Comparison of ENCODE assay signal across 13 cellular contexts in the genomic region with DNA sequence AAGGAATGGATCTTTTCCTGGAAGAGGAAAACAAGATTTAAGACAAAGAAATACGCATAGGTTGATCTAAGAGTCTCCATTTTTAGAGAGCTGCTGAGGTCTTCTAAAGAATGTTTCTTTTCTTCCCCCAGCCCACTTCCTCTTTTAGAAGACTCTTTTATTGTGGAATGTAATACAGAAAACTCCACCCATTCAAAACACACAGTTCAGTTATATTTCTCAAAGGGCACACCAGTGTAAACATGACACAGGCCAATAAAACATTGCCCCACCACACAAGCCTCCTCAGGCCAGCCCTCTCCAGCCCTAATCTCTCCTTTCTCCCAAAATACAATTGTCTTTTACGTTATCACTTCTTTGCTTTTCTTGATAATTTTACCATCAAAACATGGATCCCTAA. TPM values are rescaled to one million over a fixed set of nuclear protein-coding genes. Genes with fewer than 3 reads are reported as not detected.
DNase-seq lines count a peak whose midpoint lies in the region; ATAC-seq and TF ChIP-seq lines count a peak whose summit lies in the region.
"Had no signal": no experiment of that assay in that cellular context is flagged by ENCODE, and none has a peak within 500 bp of the region (broad histone marks: within the 10 kb centered on the region; RNA-seq: fewer than 3 reads in every experiment).

No MANE protein-coding gene starts in this region.

- CTCF ChIA-PET in activated naive CD4-positive, alpha-beta T cell treated with anti-CD3 and anti-CD28 coated beads, Interleukin-2, amount 10 ng/mL, durations not matched to agents 7 days and 5 days (lab: Charles Lee) = no interaction called here
- CTCF ChIA-PET in activated CD8-positive, alpha-beta T cell treated with anti-CD3 and anti-CD28 coated beads for 36 hours (lab: Charles Lee) = no interaction called here

- no peak overlapping the region for H3K4me3 Mint-ChIP-seq in activated naive CD4-positive, alpha-beta T cell treated with anti-CD3 and anti-CD28 coated beads, Interleukin-2, amount 10 ng/mL, durations not matched to agents 7 days and 5 days
- H3K4me3 Mint-ChIP-seq in activated CD8-positive, alpha-beta T cell treated with anti-CD3 and anti-CD28 coated beads for 36 hours = no peak overlapping the region
- H3K4me3 Mint-ChIP-seq: type B pancreatic cell had no signal

- H3K27ac Mint-ChIP-seq in activated naive CD4-positive, alpha-beta T cell treated with anti-CD3 and anti-CD28 coated beads, Interleukin-2, amount 10 ng/mL, durations not matched to agents 7 days and 5 days = peak overlapping the region; percentile 73
- H3K27ac Mint-ChIP-seq in activated CD8-positive, alpha-beta T cell treated with anti-CD3 and anti-CD28 coated beads for 36 hours = peak overlapping the region; percentile 66
- H3K27ac Mint-ChIP-seq: type B pancreatic cell had no signal

- H3K4me1 Mint-ChIP-seq in activated naive CD4-positive, alpha-beta T cell treated with anti-CD3 and anti-CD28 coated beads, Interleukin-2, amount 10 ng/mL, durations not matched to agents 7 days and 5 days = peaks cover 25% of the 10 kb centered on the region
- peaks cover 18% of the 10 kb centered on the region for H3K4me1 Mint-ChIP-seq in activated CD8-positive, alpha-beta T cell treated with anti-CD3 and anti-CD28 coated beads for 36 hours (ENCODE audit: low read depth)

- no peaks in the 10 kb centered on the region for H3K27me3 ChIP-seq in transverse colon
- H3K27me3 ChIP-seq: MG63 had no signal

- intact Hi-C loops in activated CD8-positive, alpha-beta T cell treated with anti-CD3 and anti-CD28 coated beads for 36 hours (cut with micrococcal nuclease) = no loop called here
- intact Hi-C loops in transverse colon (cut with DNase I; ENCODE audit: low total_unique reads) = no loop called here
- intact Hi-C loops in Right ventricle myocardium superior (cut with DNase I) = no loop called here

- peak; percentile 18 for TF ChIP-seq EP300 in transverse colon (IDR thresholded peaks at IDR 0.05; ENCODE audit: low read depth)

- no peak overlapping the region for H3K4me3 ChIP-seq in transverse colon
- H3K4me3 ChIP-seq: MG63 had no signal

- no peak for ATAC-seq in activated CD8-positive, alpha-beta T cell treated with anti-CD3 and anti-CD28 coated beads for 36 hours
- no peak for ATAC-seq in Right ventricle myocardium superior (ENCODE audit: poor library complexity)

- POLR2A ChIA-PET in activated CD8-positive, alpha-beta T cell treated with anti-CD3 and anti-CD28 coated beads for 36 hours (lab: Charles Lee) = no interaction called here

- H3K9me3 Mint-ChIP-seq in activated naive CD4-positive, alpha-beta T cell treated with anti-CD3 and anti-CD28 coated beads, Interleukin-2, amount 10 ng/mL, durations not matched to agents 7 days and 5 days = no peaks in the 10 kb centered on the region
- H3K9me3 Mint-ChIP-seq in activated CD8-positive, alpha-beta T cell treated with anti-CD3 and anti-CD28 coated beads for 36 hours = no peaks in the 10 kb centered on the region
- H3K9me3 Mint-ChIP-seq: type B pancreatic cell had no signal

- peaks cover 0 to 28% (median 10%) of the 10 kb centered on the region in 4 donors for H3K4me1 ChIP-seq in transverse colon
- H3K4me1 ChIP-seq: parathyroid adenoma had no signal

- H3K27me3 Mint-ChIP-seq in activated naive CD4-positive, alpha-beta T cell treated with anti-CD3 and anti-CD28 coated beads, Interleukin-2, amount 10 ng/mL, durations not matched to agents 7 days and 5 days = peaks cover 1% of the 10 kb centered on the region
- H3K27me3 Mint-ChIP-seq in activated CD8-positive, alpha-beta T cell treated with anti-CD3 and anti-CD28 coated beads for 36 hours = no peaks in the 10 kb centered on the region
- H3K27me3 Mint-ChIP-seq: type B pancreatic cell had no signal

- no peaks in the 10 kb centered on the region for H3K9me3 ChIP-seq in transverse colon
- H3K9me3 ChIP-seq: MG63 had no signal

- WGBS in transverse colon (ENCODE audit: low coverage in 1 of 2), 2 donors = 54 to 57% methylated on average over 2 of the region's 2 CpGs

- DNase-seq in activated naive CD4-positive, alpha-beta T cell treated with anti-CD3 and anti-CD28 coated beads, Interleukin-2, amount 10 ng/mL, durations not matched to agents 7 days and 5 days = no peak
- DNase-seq in activated naive CD4-positive, alpha-beta T cell treated with anti-CD3 and anti-CD28 coated beads, Interleukin-2, amount 50 U/mL, for 16 hours = no peak
- peak; percentile 32 for DNase-seq in NCI-H146 treated with DMSO at 0.1 percent for 48 hours (lab: John Stamatoyannopoulos, UW; ENCODE audit: unreplicated experiment)
- no peak for DNase-seq in activated CD8-positive, alpha-beta T cell treated with anti-CD3 and anti-CD28 coated beads for 36 hours
- DNase-seq in transverse colon = peak; percentile 45
- no peak for DNase-seq in superior temporal gyrus (ENCODE audit: extremely low spot score)
- DNase-seq in dedifferentiated amniotic fluid mesenchymal stem cell (ENCODE audit: extremely low spot score) = no peak
- DNase-seq in Right ventricle myocardium superior = no peak
- DNase-seq: mesendoderm, MG63, NCI-H226 had no signal

- no peak for TF ChIP-seq POLR2A in transverse colon (IDR thresholded peaks at IDR 0.05)

- peaks cover 1% of the 10 kb centered on the region for H3K36me3 Mint-ChIP-seq in activated naive CD4-positive, alpha-beta T cell treated with anti-CD3 and anti-CD28 coated beads, Interleukin-2, amount 10 ng/mL, durations not matched to agents 7 days and 5 days
- no peaks in the 10 kb centered on the region for H3K36me3 Mint-ChIP-seq in activated CD8-positive, alpha-beta T cell treated with anti-CD3 and anti-CD28 coated beads for 36 hours (ENCODE audit: low read depth)
- H3K36me3 Mint-ChIP-seq: type B pancreatic cell had no signal

- no peak for TF ChIP-seq CTCF in activated CD8-positive, alpha-beta T cell treated with anti-CD3 and anti-CD28 coated beads for 36 hours (IDR thresholded peaks at IDR 0.05)
- TF ChIP-seq CTCF in transverse colon (IDR thresholded peaks at IDR 0.05) = no peak

- in situ Hi-C loops in transverse colon (cut with MboI; ENCODE audit: low pct_ligation_motif_present in 1 of 4, low pct_unique_long_range_greater_than_20kb in 1 of 4, low sequenced_read_pairs in 3 of 4) = no loop called here

- peak overlapping the region in 3 of 4 donors; percentile 57 to 70 (median 64) for H3K27ac ChIP-seq in transverse colon
- H3K27ac ChIP-seq: parathyroid adenoma had no signal

- H3K36me3 ChIP-seq in transverse colon = no peaks in the 10 kb centered on the region
- H3K36me3 ChIP-seq: MG63 had no signal

RNA-seq across cellular contexts. Expression of gene SLC35B3, which starts 42.8 kb away (rescaled TPM):
- total RNA-seq in activated CD8-positive, alpha-beta T cell treated with anti-CD3 and anti-CD28 coated beads for 36 hours = 1 to 10 TPM; 7.1 to 7.8 TPM
- total RNA-seq in transverse colon (10 to 100 TPM in 3 of 4 donors, 1 to 10 TPM in 1; 2.4 to 34.7 (median 19.6) TPM), Right ventricle myocardium superior (6.7 TPM)

Comparison
In these comparisons a context has a peak if more than half of its experiments do, and no peak if none do; other contexts are left out.
1. DNase-seq: peak in NCI-H146 treated with DMSO at 0.1 percent for 48 hours (single experiment) and transverse colon (single experiment); none in activated naive CD4-positive, alpha-beta T cell treated with anti-CD3 and anti-CD28 coated beads, Interleukin-2, amount 10 ng/mL, durations not matched to agents 7 days and 5 days (single experiment), activated naive CD4-positive, alpha-beta T cell treated with anti-CD3 and anti-CD28 coated beads, Interleukin-2, amount 50 U/mL, for 16 hours (single experiment), activated CD8-positive, alpha-beta T cell treated with anti-CD3 and anti-CD28 coated beads for 36 hours (single experiment), superior temporal gyrus (single experiment), dedifferentiated amniotic fluid mesenchymal stem cell (single experiment) and Right ventricle myocardium superior (single experiment).